Comparison of ENCODE assay signal across 13 cellular contexts in genomic region chr22:25942989-25943411, GRCh38.
DNase-seq lines count a peak whose midpoint lies in the region; ATAC-seq, FAIRE-seq and TF ChIP-seq lines count a peak whose summit lies in the region.
"Had no signal": no experiment of that assay in that cellular context is flagged by ENCODE, and none has a peak within 500 bp of the region (broad histone marks: within the 10 kb centered on the region; RNA-seq: fewer than 3 reads in every experiment).

No MANE protein-coding gene starts in this region.

- CTCF ChIA-PET in SK-N-SH (lab: Yijun Ruan, JAX), result interaction anchor here (1.0 to 1.7 kb wide), 4 partner anchors 19 to 229 kb away, joined by 3 to 6 read pairs (median 4); no protein-coding TSS in a partner anchor

- H3K27ac ChIP-seq in SK-N-SH (ENCODE audit: low read depth in 2 of 2, low read length in 1 of 2) (peak overlapping the region in 1 of 2 experiments; percentile 62; a peak in 2 of 4 replicates), heart right ventricle (peak overlapping the region in 7 of 10 donors; percentile 0 to 81 (median 58)), substantia nigra (ENCODE audit: low read depth, low read length, poor library complexity, severe bottlenecking) (peak overlapping the region; percentile 46), small intestine (ENCODE audit: low read depth in 1 of 2, low read length in 1 of 2) (no peak overlapping the region), lower lobe of right lung (no peak overlapping the region)
- H3K27ac ChIP-seq: esophagus muscularis mucosa had no signal

- no peaks in the 10 kb centered on the region for H3K9me2 ChIP-seq in SK-N-SH

- H3K4me2 ChIP-seq in SK-N-SH, result no peak overlapping the region

- H3K36me3 ChIP-seq in SK-N-SH (replicated peaks in 1 of 2; ENCODE audit: control insufficient read depth in 1 of 2, insufficient read depth in 2 of 2, low read length in 1 of 2) (no peaks in the 10 kb centered on the region), heart right ventricle (peaks cover 0 to 53% (median 0%) of the 10 kb centered on the region in 9 donors), small intestine (ENCODE audit: control insufficient read depth in 2 of 2, insufficient read depth in 2 of 2, low read length in 2 of 2) (no peaks in the 10 kb centered on the region), lower lobe of right lung (no peaks in the 10 kb centered on the region)

- ATAC-seq in SK-N-SH treated with all-trans-retinoic acid at 6 μM for 48 hours (no peak), heart right ventricle (peak; percentile 22 to 81 (median 70)), lower lobe of right lung (no peak)

- TF ChIP-seq EP300 in SK-N-SH (IDR thresholded peaks at IDR 0.05; ENCODE audit: borderline replicate concordance in 1 of 2, low read depth in 1 of 2, low read length in 1 of 2), result peak in 1 of 2 experiments; percentile 51; a peak in 1 of 4 replicates

- TF ChIP-seq RAD21 in SK-N-SH (IDR thresholded peaks at IDR 0.05; ENCODE audit: low read length), result no peak

- intact Hi-C loops in heart right ventricle (cut with DNase I), result no loop called here
- intact Hi-C loops in lower lobe of right lung (cut with DNase I), result no loop called here

- H3K27me3 ChIP-seq in SK-N-SH (ENCODE audit: insufficient read depth) (no peaks in the 10 kb centered on the region), heart right ventricle (no peaks in the 10 kb centered on the region), small intestine (ENCODE audit: control insufficient read depth in 2 of 2, insufficient read depth in 2 of 2, low read length in 2 of 2) (no peaks in the 10 kb centered on the region), lower lobe of right lung (ENCODE audit: low read depth) (peaks cover 5% of the 10 kb centered on the region)

- no peaks in the 10 kb centered on the region for H4K20me1 ChIP-seq in SK-N-SH (ENCODE audit: insufficient read depth)

- no peaks in the 10 kb centered on the region for H3F3A ChIP-seq in SK-N-SH (replicated peaks; ENCODE audit: insufficient read depth)

- TF ChIP-seq CTCF in SK-N-SH (IDR thresholded peaks at IDR 0.05) (no peak), heart right ventricle (IDR thresholded peaks at IDR 0.05) (no peak), lower lobe of right lung (IDR thresholded peaks at IDR 0.05) (no peak)

- WGBS in SK-N-SH (ENCODE audit: low lambda C conversion rate), result 15% methylated on average over 9 of the region's 9 CpGs
- 22 to 27% methylated on average over 9 of the region's 9 CpGs for WGBS in heart right ventricle, 2 donors
- 30 to 49% (median 33%) methylated on average over 9 of the region's 9 CpGs for WGBS in small intestine, 3 donors

- no peaks in the 10 kb centered on the region for H3K79me2 ChIP-seq in SK-N-SH (ENCODE audit: insufficient read depth)

- DNase-seq in SK-N-SH (peak; percentile 76), NCI-H748 treated with DMSO at 0.1 percent for 48 hours (lab: John Stamatoyannopoulos, UW) (peak; percentile 80), heart right ventricle (peak; percentile 59 to 63), substantia nigra (lab: John Stamatoyannopoulos, UW) (peak in 45 of 49 donors; percentile 2 to 95 (median 33)), small intestine (no peak), lower lobe of right lung (no peak), Kasumi-1 (lab: John Stamatoyannopoulos, UW) (no peak)
- DNase-seq: 8988T; activated CD4-positive, alpha-beta T cell treated with anti-CD3 and anti-CD28 coated beads for 48 hours; amniotic stem cell; stimulated activated CD4-positive, alpha-beta T cell treated with anti-CD3 and anti-CD28 coated beads, Interleukin-4, amount 100 ng/mL, for 4 hours had no signal

- H3K9me3 ChIP-seq in SK-N-SH (no peaks in the 10 kb centered on the region), heart right ventricle (no peaks in the 10 kb centered on the region), small intestine (ENCODE audit: control insufficient read depth, low read depth) (no peaks in the 10 kb centered on the region), lower lobe of right lung (no peaks in the 10 kb centered on the region)
- H3K9me3 ChIP-seq: esophagus muscularis mucosa had no signal

- no peak overlapping the region for H3K9ac ChIP-seq in SK-N-SH

- no peak overlapping the region for H2AFZ ChIP-seq in SK-N-SH (ENCODE audit: low read depth)

- no peak overlapping the region for H3K4me3 ChIP-seq in SK-N-SH (ENCODE audit: low read depth in 2 of 2, low read length in 1 of 2)
- H3K4me3 ChIP-seq in heart right ventricle, result no peak overlapping the region
- no peak overlapping the region for H3K4me3 ChIP-seq in small intestine (ENCODE audit: low read depth in 1 of 2, low read length in 2 of 2)
- no peak overlapping the region for H3K4me3 ChIP-seq in lower lobe of right lung
- H3K4me3 ChIP-seq: esophagus muscularis mucosa had no signal

- POLR2A ChIA-PET in SK-N-SH (lab: Yijun Ruan, JAX), result interaction anchor here (1.2 kb wide), 1 partner anchor 19 kb away, joined by 4 read pairs; no protein-coding TSS in a partner anchor

- H3K4me1 ChIP-seq in SK-N-SH (ENCODE audit: control insufficient read depth in 1 of 2, insufficient read depth in 2 of 2, low read depth in 1 of 2, low read length in 1 of 2), result peaks cover 0 to 10% of the 10 kb centered on the region in 2 experiments; a peak in 1 of 4 replicates
- H3K4me1 ChIP-seq in heart right ventricle, result peaks cover 0 to 26% (median 21%) of the 10 kb centered on the region in 9 donors
- no peaks in the 10 kb centered on the region for H3K4me1 ChIP-seq in small intestine (ENCODE audit: control insufficient read depth in 2 of 2, insufficient read depth in 1 of 2, low read depth in 1 of 2, low read length in 1 of 2)
- no peaks in the 10 kb centered on the region for H3K4me1 ChIP-seq in lower lobe of right lung
- H3K4me1 ChIP-seq: esophagus muscularis mucosa had no signal

- no peak for FAIRE-seq in small intestine (lab: Jason Lieb, UNC)

TF ChIP-seq in SK-N-SH, 30 proteins besides CTCF, POLR2A, EP300 and RAD21:
- TF ChIP-seq GATA2 (CRISPR knock-in tag; IDR thresholded peaks at IDR 0.05), result peak; percentile 37; the same call in 1 of the 2 replicates
- no peak for TF ChIP-seq MXI1 (IDR thresholded peaks at IDR 0.05; ENCODE audit: low read depth, low read length)
- TF ChIP-seq CHD2 (IDR thresholded peaks at IDR 0.05; ENCODE audit: low read length, partially characterized antibody), result peak; percentile 7
- no peak for TF ChIP-seq NRF1 (IDR thresholded peaks at IDR 0.05; ENCODE audit: low read depth, low read length)
- no peak for TF ChIP-seq FOSL2 (IDR thresholded peaks at IDR 0.05; ENCODE audit: borderline replicate concordance, low read depth)
TF ChIP-seq in SK-N-SH: peak in this region for 2.

TF ChIP-seq in SK-N-SH treated with all-trans-retinoic acid at 6 μM for 48 hours, 23 proteins besides CTCF, POLR2A, EP300 and RAD21 (continues in another document):
- TF ChIP-seq ZNF565 (CRISPR knock-in tag; conservative IDR thresholded peaks at IDR 0.05; ENCODE audit: low read depth), result no peak
- no peak for TF ChIP-seq GLIS3 (CRISPR knock-in tag; IDR thresholded peaks at IDR 0.05)
- no peak for TF ChIP-seq ZC3H10 (CRISPR knock-in tag; IDR thresholded peaks at IDR 0.05)
- no peak for TF ChIP-seq ZNF8 (CRISPR knock-in tag; IDR thresholded peaks at IDR 0.05)
- TF ChIP-seq CSDC2 (CRISPR knock-in tag; IDR thresholded peaks at IDR 0.05), result no peak
- no peak for TF ChIP-seq TOX (CRISPR knock-in tag; IDR thresholded peaks at IDR 0.05; ENCODE audit: borderline replicate concordance)
- TF ChIP-seq BACH2 (CRISPR knock-in tag; IDR thresholded peaks at IDR 0.05; ENCODE audit: borderline replicate concordance), result no peak
- TF ChIP-seq, protein P1, sequence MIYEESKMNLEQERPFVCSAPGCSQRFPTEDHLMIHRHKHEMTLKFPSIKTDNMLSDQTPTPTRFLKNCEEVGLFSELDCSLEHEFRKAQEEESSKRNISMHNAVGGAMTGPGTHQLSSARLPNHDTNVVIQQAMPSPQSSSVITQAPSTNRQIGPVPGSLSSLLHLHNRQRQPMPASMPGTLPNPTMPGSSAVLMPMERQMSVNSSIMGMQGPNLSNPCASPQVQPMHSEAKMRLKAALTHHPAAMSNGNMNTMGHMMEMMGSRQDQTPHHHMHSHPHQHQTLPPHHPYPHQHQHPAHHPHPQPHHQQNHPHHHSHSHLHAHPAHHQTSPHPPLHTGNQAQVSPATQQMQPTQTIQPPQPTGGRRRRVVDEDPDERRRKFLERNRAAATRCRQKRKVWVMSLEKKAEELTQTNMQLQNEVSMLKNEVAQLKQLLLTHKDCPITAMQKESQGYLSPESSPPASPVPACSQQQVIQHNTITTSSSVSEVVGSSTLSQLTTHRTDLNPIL (CRISPR knock-in tag; IDR thresholded peaks at IDR 0.05; ENCODE audit: low read depth), result no peak
- TF ChIP-seq CSRNP3 (CRISPR knock-in tag; IDR thresholded peaks at IDR 0.05), result no peak
- TF ChIP-seq TCF4 (CRISPR knock-in tag; IDR thresholded peaks at IDR 0.05; ENCODE audit: borderline replicate concordance), result no peak
- TF ChIP-seq PPARA (CRISPR knock-in tag; IDR thresholded peaks at IDR 0.05; ENCODE audit: borderline replicate concordance), result no peak
- no peak for TF ChIP-seq ZNF70 (CRISPR knock-in tag; IDR thresholded peaks at IDR 0.05)

Comparison
In these comparisons a context has a peak if more than half of its experiments do, and no peak if none do; other contexts are left out.
1. DNase-seq: peak in SK-N-SH (single experiment), NCI-H748 treated with DMSO at 0.1 percent for 48 hours (single experiment), heart right ventricle (2 of 2) and substantia nigra (45 of 49); none in small intestine (single experiment), lower lobe of right lung (single experiment) and Kasumi-1 (0 of 2).
2. H3K27ac ChIP-seq: peak in heart right ventricle (7 of 10) and substantia nigra (single experiment); none in small intestine (0 of 2) and lower lobe of right lung (single experiment).
3. ATAC-seq: peak in heart right ventricle (8 of 8); none in SK-N-SH treated with all-trans-retinoic acid at 6 μM for 48 hours (single experiment) and lower lobe of right lung (0 of 2).